In genomic region chr11:108698844-108699642, GRCh38 we compare ENCODE assay signal across 11 cellular contexts. TPM values are rescaled to one million over a fixed set of nuclear protein-coding genes. Genes with fewer than 3 reads are reported as not detected.
A peak's percentile ranks its signal among the peaks of the same experiment; 100 is the strongest.
DNase-seq lines count a peak whose midpoint lies in the region; ATAC-seq lines count a peak whose summit lies in the region.
"Had no signal": no experiment of that assay in that cellular context is flagged by ENCODE, and none has a peak within 500 bp of the region (broad histone marks: within the 10 kb centered on the region; RNA-seq: fewer than 3 reads in every experiment).

No MANE protein-coding gene starts in this region.

- no peaks in the 10 kb centered on the region for H4K20me1 ChIP-seq in Karpas-422 (ENCODE audit: insufficient read depth, low read depth, low read length)

- peak; percentile 51 for DNase-seq in CD1c-positive myeloid dendritic cell (ENCODE audit: extremely low spot score)
- DNase-seq in GM19240 (ENCODE audit: insufficient read length, low spot score), result peak; percentile 0
- DNase-seq in NCI-H510A treated with DMSO at 0.1 percent for 48 hours (lab: John Stamatoyannopoulos, UW), result peak; percentile 48
- no peak for DNase-seq in iPS-NIHi7 (ENCODE audit: extremely low spot score)
- no peak for DNase-seq in NCI-H2081 (lab: John Stamatoyannopoulos, UW)
- no peak for DNase-seq in Karpas-422
- DNase-seq in activated CD4-positive, alpha-beta memory T cell treated with anti-CD3 and anti-CD28 coated beads for 36 hours, result no peak
- DNase-seq: adrenal gland, foreskin melanocyte, NCI-H2107 had no signal

- CTCF ChIA-PET in activated CD4-positive, alpha-beta memory T cell treated with anti-CD3 and anti-CD28 coated beads for 36 hours (lab: Charles Lee), result interaction anchor here (0.6 to 4.1 kb wide), 8 partner anchors 9 to 223 kb away, joined by 3 to 36 read pairs (median 4); no protein-coding TSS in a partner anchor

- no peaks in the 10 kb centered on the region for H3K9me2 ChIP-seq in Karpas-422 (replicated peaks; ENCODE audit: insufficient read depth, low read length)

- H3K9ac ChIP-seq in Karpas-422 (ENCODE audit: low read length), result no peak overlapping the region

- no peak overlapping the region for H3K27ac Mint-ChIP-seq in activated CD4-positive, alpha-beta memory T cell treated with anti-CD3 and anti-CD28 coated beads for 36 hours

- H3K36me3 Mint-ChIP-seq in activated CD4-positive, alpha-beta memory T cell treated with anti-CD3 and anti-CD28 coated beads for 36 hours, result peaks cover 35% of the 10 kb centered on the region

- peak; percentile 58 for ATAC-seq in HG02943 (IDR thresholded peaks at IDR 0.05; ENCODE audit: low read depth, unreplicated experiment)

- no peak overlapping the region for H3K27ac ChIP-seq in Karpas-422 (ENCODE audit: low read length)
- H3K27ac ChIP-seq: adrenal gland had no signal

- H3K4me1 ChIP-seq in Karpas-422 (ENCODE audit: low read length), result peaks cover 6% of the 10 kb centered on the region

- no peak overlapping the region for H2AFZ ChIP-seq in Karpas-422 (ENCODE audit: low read length)

- no peaks in the 10 kb centered on the region for H3K9me3 Mint-ChIP-seq in activated CD4-positive, alpha-beta memory T cell treated with anti-CD3 and anti-CD28 coated beads for 36 hours

- H3K9me3 ChIP-seq in Karpas-422 (ENCODE audit: low read length), result no peaks in the 10 kb centered on the region
- H3K9me3 ChIP-seq: adrenal gland had no signal

- peaks cover 58% of the 10 kb centered on the region for H3K79me2 ChIP-seq in Karpas-422 (ENCODE audit: low read length)

- POLR2A ChIA-PET in activated CD4-positive, alpha-beta memory T cell treated with anti-CD3 and anti-CD28 coated beads for 36 hours (lab: Charles Lee), result no interaction called here

- H3K4me3 Mint-ChIP-seq in activated CD4-positive, alpha-beta memory T cell treated with anti-CD3 and anti-CD28 coated beads for 36 hours, result no peak overlapping the region

- H3K4me1 Mint-ChIP-seq in activated CD4-positive, alpha-beta memory T cell treated with anti-CD3 and anti-CD28 coated beads for 36 hours (ENCODE audit: low read depth), result no peaks in the 10 kb centered on the region

- intact Hi-C loops in activated CD4-positive, alpha-beta memory T cell treated with anti-CD3 and anti-CD28 coated beads for 36 hours (cut with micrococcal nuclease), result loop anchor here (1.0 to 10.0 kb wide), 3 partner anchors 35 to 996 kb away; no protein-coding TSS in a partner anchor

- H3K27me3 Mint-ChIP-seq in activated CD4-positive, alpha-beta memory T cell treated with anti-CD3 and anti-CD28 coated beads for 36 hours, result no peaks in the 10 kb centered on the region

- no peak overlapping the region for H3K4me3 ChIP-seq in Karpas-422 (ENCODE audit: low read length)
- H3K4me3 ChIP-seq: adrenal gland had no signal

- peaks cover 68% of the 10 kb centered on the region for H3K36me3 ChIP-seq in Karpas-422 (ENCODE audit: insufficient read depth, low read length)
- H3K36me3 ChIP-seq: adrenal gland had no signal

- H3K4me2 ChIP-seq in Karpas-422 (ENCODE audit: low read depth, low read length, poor library complexity, severe bottlenecking), result no peak overlapping the region

- no peaks in the 10 kb centered on the region for H3K27me3 ChIP-seq in Karpas-422 (ENCODE audit: low read length)
- H3K27me3 ChIP-seq: adrenal gland had no signal

RNA-seq across cellular contexts. Expression of gene DDX10, which starts 34.2 kb away (rescaled TPM):
- 103 and 121 TPM in 2 replicates for total RNA-seq in Karpas-422 (2014; rRNA removed; shearing (Covaris generic); ENCODE audit: low replicate concordance)
- total RNA-seq in activated CD4-positive, alpha-beta memory T cell treated with anti-CD3 and anti-CD28 coated beads for 36 hours, result 10 to 100 TPM; 34.8 to 37.7 TPM

Comparison
In these comparisons a context has a peak if more than half of its experiments do, and no peak if none do; other contexts are left out.
1. DNase-seq: peak in CD1c-positive myeloid dendritic cell (single experiment), GM19240 (single experiment) and NCI-H510A treated with DMSO at 0.1 percent for 48 hours (single experiment); none in iPS-NIHi7 (single experiment), NCI-H2081 (0 of 2), Karpas-422 (single experiment) and activated CD4-positive, alpha-beta memory T cell treated with anti-CD3 and anti-CD28 coated beads for 36 hours (single experiment).